ENCODE assay signal across 8 cellular contexts in genomic region chr19:17469092-17469370, GRCh38. TPM values are rescaled to one million over a fixed set of nuclear protein-coding genes. Genes with fewer than 3 reads are reported as not detected.
DNase-seq lines count a peak whose midpoint lies in the region; ATAC-seq and TF ChIP-seq lines count a peak whose summit lies in the region.

No MANE protein-coding gene starts in this region.

- H3K27me3 ChIP-seq in AG04450 (ENCODE audit: control insufficient read depth, insufficient read depth, low read length) (no peaks in the 10 kb centered on the region), HUES48 (ENCODE audit: control insufficient read depth, insufficient read depth, low read length) (peaks cover 13% of the 10 kb centered on the region; the same call in 1 of the 2 replicates), muscle layer of colon (ENCODE audit: control insufficient read depth in 1 of 2, insufficient read depth in 2 of 2, low read length in 2 of 2) (no peaks in the 10 kb centered on the region)

- TF ChIP-seq CTCF in AG04450 (IDR thresholded peaks at IDR 0.05; ENCODE audit: low read depth, low read length), result no peak
- TF ChIP-seq CTCF in choroid plexus epithelial cell (conservative IDR thresholded peaks at IDR 0.05; ENCODE audit: low read depth, low read length), result no peak

- H3K27ac ChIP-seq in AG04450 (ENCODE audit: low read depth, low read length), result peak overlapping the region; percentile 52
- H3K27ac ChIP-seq in HUES48 (ENCODE audit: low read depth, low read length), result peak overlapping the region; percentile 84
- H3K27ac ChIP-seq in muscle layer of colon (ENCODE audit: low read depth, low read length), result peak overlapping the region; percentile 83

- H3K4me3 ChIP-seq in AG04450 (ENCODE audit: low read depth, low read length) (peak overlapping the region; percentile 78), HUES48 (ENCODE audit: low read depth, low read length) (peak overlapping the region; percentile 75), choroid plexus epithelial cell (ENCODE audit: low read depth, low read length) (peak overlapping the region; percentile 78), muscle layer of colon (ENCODE audit: low read depth in 1 of 2, low read length in 2 of 2) (peak overlapping the region; percentile 34 to 87)

- no peaks in the 10 kb centered on the region for H3K9me3 ChIP-seq in AG04450 (ENCODE audit: control insufficient read depth, insufficient read depth, low read length)
- no peaks in the 10 kb centered on the region for H3K9me3 ChIP-seq in HUES48 (ENCODE audit: control insufficient read depth, insufficient read depth, low read length)
- no peaks in the 10 kb centered on the region for H3K9me3 ChIP-seq in muscle layer of colon (ENCODE audit: low read length)

- CTCF ChIA-PET in AG04450 (lab: Charles Lee), result interaction anchor here (0.6 to 0.8 kb wide), 2 partner anchors 41 to 43 kb away, joined by 3 read pairs; no protein-coding TSS in a partner anchor

- peaks cover 8% of the 10 kb centered on the region for H3K4me1 ChIP-seq in HUES48 (ENCODE audit: control insufficient read depth, insufficient read depth, low read length)
- H3K4me1 ChIP-seq in muscle layer of colon (ENCODE audit: insufficient read depth, low read length), result peaks cover 20% of the 10 kb centered on the region

- H3K36me3 ChIP-seq in HUES48 (ENCODE audit: control insufficient read depth, insufficient read depth, low read length) (no peaks in the 10 kb centered on the region), muscle layer of colon (ENCODE audit: insufficient read depth, low read length) (no peaks in the 10 kb centered on the region)

- DNase-seq in AG04450 (ENCODE audit: low read depth, low spot score), result no peak
- no peak for DNase-seq in choroid plexus epithelial cell (ENCODE audit: low read depth)
- no peak for DNase-seq in NCI-H1694 (lab: John Stamatoyannopoulos, UW)

- ATAC-seq in GM21619 (IDR thresholded peaks at IDR 0.05; ENCODE audit: unreplicated experiment), result no peak
- no peak for ATAC-seq in GM21423 (IDR thresholded peaks at IDR 0.05; ENCODE audit: unreplicated experiment)
- ATAC-seq in HG03442 (IDR thresholded peaks at IDR 0.05; ENCODE audit: unreplicated experiment), result no peak

- H3K9ac ChIP-seq in HUES48 (ENCODE audit: low read depth, low read length) (no peak overlapping the region), muscle layer of colon (ENCODE audit: low read length) (peak overlapping the region; percentile 65)

- POLR2A ChIA-PET in AG04450 (lab: Yijun Ruan, JAX), result no interaction called here

RNA-seq across cellular contexts. Expression of gene SLC27A1, which starts 1.3 kb away (rescaled TPM):
- polyA plus RNA-seq in AG04450 (2011; rRNA removed), result 8.3 and 9.4 TPM in 2 replicates
- polyA minus RNA-seq in AG04450 (2011; rRNA and poly(A)+ RNA removed), result 6.5 and 7.6 TPM in 2 replicates

RNA-seq across cellular contexts. Expression of gene NXNL1, which starts 8.3 kb away (rescaled TPM):
- polyA plus RNA-seq in AG04450 (2011; rRNA removed), result not detected in 2 replicates
- not detected in 2 replicates for polyA minus RNA-seq in AG04450 (2011; rRNA and poly(A)+ RNA removed)

RNA-seq across cellular contexts. Expression of gene TMEM221, which starts 20.6 kb away (rescaled TPM):
- 0.05 and 0.07 TPM in 2 replicates for polyA plus RNA-seq in AG04450 (2011; rRNA removed)
- not detected in 2 replicates for polyA minus RNA-seq in AG04450 (2011; rRNA and poly(A)+ RNA removed)

RNA-seq across cellular contexts. Expression of gene PGLS, which starts 42.4 kb away (rescaled TPM):
- polyA plus RNA-seq in AG04450 (2011; rRNA removed), result 40.5 and 60.8 TPM in 2 replicates
- 59.9 and 79.3 TPM in 2 replicates for polyA minus RNA-seq in AG04450 (2011; rRNA and poly(A)+ RNA removed)

RNA-seq across cellular contexts. Expression of gene MVB12A, which starts 49.2 kb away (rescaled TPM):
- 22.5 and 30.1 TPM in 2 replicates for polyA plus RNA-seq in AG04450 (2011; rRNA removed)
- 13.0 and 22.6 TPM in 2 replicates for polyA minus RNA-seq in AG04450 (2011; rRNA and poly(A)+ RNA removed)
